In genomic region chr2:237691200-237691907, GRCh38 we compare ENCODE assay signal across 1 cellular context.
TF ChIP-seq lines count a peak whose summit lies in the region.

No MANE protein-coding gene starts in this region.

TF ChIP-seq in HepG2, 621 proteins besides CTCF, POLR2A, EP300 and RAD21 (continued from another document and continues in another):
- no peak for TF ChIP-seq SP1 (IDR thresholded peaks at IDR 0.05)
- TF ChIP-seq SP1 (CRISPR knock-in tag; IDR thresholded peaks at IDR 0.05), result no peak
- TF ChIP-seq MBNL3 (CRISPR knock-in tag; conservative IDR thresholded peaks at IDR 0.05), result no peak
- TF ChIP-seq GABPA (IDR thresholded peaks at IDR 0.05; ENCODE audit: low read depth, low read length), result no peak
- TF ChIP-seq GABPA (CRISPR knock-in tag; IDR thresholded peaks at IDR 0.05; ENCODE audit: low read depth), result no peak
- no peak for TF ChIP-seq PREB (CRISPR knock-in tag; IDR thresholded peaks at IDR 0.05)
- no peak for TF ChIP-seq ZMYM3 (CRISPR knock-in tag; IDR thresholded peaks at IDR 0.05)
- no peak for TF ChIP-seq GTF3A (CRISPR knock-in tag; conservative IDR thresholded peaks at IDR 0.05)
- TF ChIP-seq NPAS2 (CRISPR knock-in tag; IDR thresholded peaks at IDR 0.05; ENCODE audit: borderline replicate concordance), result no peak
- no peak for TF ChIP-seq MED1 (CRISPR knock-in tag; IDR thresholded peaks at IDR 0.05)
- TF ChIP-seq ZFP91 (CRISPR knock-in tag; IDR thresholded peaks at IDR 0.05; ENCODE audit: borderline replicate concordance), result no peak
- TF ChIP-seq YEATS2 (CRISPR knock-in tag; IDR thresholded peaks at IDR 0.05; ENCODE audit: borderline replicate concordance), result no peak
- no peak for TF ChIP-seq ZNF431 (CRISPR knock-in tag; IDR thresholded peaks at IDR 0.05; ENCODE audit: borderline replicate concordance, low read depth)
- TF ChIP-seq ZNF772 (CRISPR knock-in tag; IDR thresholded peaks at IDR 0.05), result no peak
- TF ChIP-seq MAF1 (CRISPR knock-in tag; IDR thresholded peaks at IDR 0.05; ENCODE audit: borderline replicate concordance), result no peak
- no peak for TF ChIP-seq THAP9 (CRISPR knock-in tag; IDR thresholded peaks at IDR 0.05; ENCODE audit: borderline replicate concordance)
- TF ChIP-seq SIX1 (CRISPR knock-in tag; IDR thresholded peaks at IDR 0.05; ENCODE audit: borderline replicate concordance), result no peak
- no peak for TF ChIP-seq ZNF672 (CRISPR knock-in tag; IDR thresholded peaks at IDR 0.05)
- no peak for TF ChIP-seq NAIF1 (CRISPR knock-in tag; IDR thresholded peaks at IDR 0.05; ENCODE audit: borderline replicate concordance)
- no peak for TF ChIP-seq ZBTB43 (CRISPR knock-in tag; conservative IDR thresholded peaks at IDR 0.05)
- no peak for TF ChIP-seq PLRG1 (conservative IDR thresholded peaks at IDR 0.05)
- TF ChIP-seq MYC (CRISPR knock-in tag; IDR thresholded peaks at IDR 0.05; ENCODE audit: borderline replicate concordance), result no peak
- TF ChIP-seq RBM39 (IDR thresholded peaks at IDR 0.05; ENCODE audit: low read depth, low read length, poor library complexity, severe bottlenecking), result peak; percentile 33
- no peak for TF ChIP-seq ISL2 (CRISPR knock-in tag; IDR thresholded peaks at IDR 0.05)
- TF ChIP-seq HNRNPL (IDR thresholded peaks at IDR 0.05; ENCODE audit: low read depth, low read length), result 0 out of 2 replicates have a peak, but pooled peaks have one; percentile 26
- no peak for TF ChIP-seq ZNF138 (CRISPR knock-in tag; IDR thresholded peaks at IDR 0.05; ENCODE audit: low read depth)
- TF ChIP-seq TARDBP (CRISPR knock-in tag; IDR thresholded peaks at IDR 0.05), result no peak
- TF ChIP-seq ZNF101 (CRISPR knock-in tag; IDR thresholded peaks at IDR 0.05; ENCODE audit: borderline replicate concordance, low read depth), result no peak
- TF ChIP-seq PAWR (CRISPR knock-in tag; IDR thresholded peaks at IDR 0.05; ENCODE audit: borderline replicate concordance), result no peak
- no peak for TF ChIP-seq HHEX (CRISPR knock-in tag; IDR thresholded peaks at IDR 0.05)
- TF ChIP-seq MTF1 (CRISPR knock-in tag; IDR thresholded peaks at IDR 0.05), result no peak
- no peak for TF ChIP-seq FLYWCH1 (CRISPR knock-in tag; IDR thresholded peaks at IDR 0.05)
- no peak for TF ChIP-seq ZNF564 (CRISPR knock-in tag; IDR thresholded peaks at IDR 0.05)
- no peak for TF ChIP-seq PAF1 (CRISPR knock-in tag; IDR thresholded peaks at IDR 0.05)
- no peak for TF ChIP-seq MIER2 (CRISPR knock-in tag; IDR thresholded peaks at IDR 0.05)
- TF ChIP-seq ZBTB2 (CRISPR knock-in tag; IDR thresholded peaks at IDR 0.05; ENCODE audit: low read depth), result no peak
- no peak for TF ChIP-seq HMGXB4 (CRISPR knock-in tag; IDR thresholded peaks at IDR 0.05; ENCODE audit: borderline replicate concordance in 1 of 2, low read depth in 1 of 2)
- no peak for TF ChIP-seq ZGPAT (CRISPR knock-in tag; IDR thresholded peaks at IDR 0.05)
- TF ChIP-seq MAX (IDR thresholded peaks at IDR 0.05), result no peak
- no peak for TF ChIP-seq ZNF740 (CRISPR knock-in tag; IDR thresholded peaks at IDR 0.05)
- no peak for TF ChIP-seq NFIB (CRISPR knock-in tag; IDR thresholded peaks at IDR 0.05; ENCODE audit: borderline replicate concordance)
- no peak for TF ChIP-seq ZNF30 (CRISPR knock-in tag; IDR thresholded peaks at IDR 0.05)
- 0 out of 2 replicates have a peak, but pooled peaks have one; percentile 60 for TF ChIP-seq CAMTA2 (CRISPR knock-in tag; IDR thresholded peaks at IDR 0.05; ENCODE audit: borderline replicate concordance)
- TF ChIP-seq ETS1 (CRISPR knock-in tag; IDR thresholded peaks at IDR 0.05), result no peak
- no peak for TF ChIP-seq DR1 (CRISPR knock-in tag; IDR thresholded peaks at IDR 0.05)
- TF ChIP-seq HES4 (CRISPR knock-in tag; IDR thresholded peaks at IDR 0.05; ENCODE audit: borderline replicate concordance), result peak; percentile 17; the same call in 1 of the 2 replicates
- no peak for TF ChIP-seq HNF4A (CRISPR knock-in tag; IDR thresholded peaks at IDR 0.05)
- peak; percentile 32; the same call in 1 of the 2 replicates for TF ChIP-seq HIVEP1 (CRISPR knock-in tag; IDR thresholded peaks at IDR 0.05)
- no peak for TF ChIP-seq ETV5 (CRISPR knock-in tag; IDR thresholded peaks at IDR 0.05; ENCODE audit: borderline replicate concordance)
- TF ChIP-seq ZNF253 (CRISPR knock-in tag; IDR thresholded peaks at IDR 0.05; ENCODE audit: borderline replicate concordance), result no peak
- TF ChIP-seq SP4 (CRISPR knock-in tag; IDR thresholded peaks at IDR 0.05), result no peak
- TF ChIP-seq ZNF513 (CRISPR knock-in tag; conservative IDR thresholded peaks at IDR 0.05), result no peak
